ENCODE assay signal across 10 cellular contexts in the genomic region with DNA sequence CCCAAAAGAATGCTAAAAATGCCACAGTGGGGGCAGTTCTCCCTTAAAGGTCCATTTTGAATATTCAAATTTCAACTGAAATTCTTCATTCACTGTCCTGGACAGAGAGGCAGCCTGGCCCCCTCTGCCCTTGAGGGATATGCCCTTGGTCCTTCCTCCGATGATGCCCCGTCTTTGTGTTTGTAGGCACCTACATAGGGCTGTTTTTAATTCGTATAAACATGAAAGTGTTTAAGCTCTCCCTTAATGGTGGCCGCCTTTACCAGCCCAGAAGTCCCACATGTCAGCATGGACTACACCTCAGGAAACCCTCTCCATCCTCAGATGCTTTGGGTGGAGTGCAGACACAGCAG.
DNase-seq lines count a peak whose midpoint lies in the region; FAIRE-seq and TF ChIP-seq lines count a peak whose summit lies in the region.
"Had no signal": no experiment of that assay in that cellular context is flagged by ENCODE, and none has a peak within 500 bp of the region (broad histone marks: within the 10 kb centered on the region; RNA-seq: fewer than 3 reads in every experiment).

No MANE protein-coding gene starts in this region.

- no peak overlapping the region for H2BK20ac ChIP-seq in H1 (ENCODE audit: low read length)

- no peak overlapping the region for H2BK120ac ChIP-seq in H1 (replicated peaks; ENCODE audit: low read depth, low read length)

- H2AK5ac ChIP-seq in H1 (ENCODE audit: low read depth, low read length) = no peak overlapping the region

- no peak for TF ChIP-seq RAD21 in H1 (IDR thresholded peaks at IDR 0.05 in 1 of 2, conservative IDR thresholded peaks at IDR 0.05 in 1 of 2; ENCODE audit: low read depth in 2 of 2, low read length in 2 of 2)

- peak overlapping the region; percentile 40; the same call in 1 of the 2 replicates for H3K4me3 ChIP-seq in HUES48 (ENCODE audit: low read depth, low read length)
- no peak overlapping the region for H3K4me3 ChIP-seq in H1 (ENCODE audit: extremely low read depth in 1 of 4, insufficient read depth in 2 of 4, low read depth in 3 of 4, low read length in 4 of 4)
- H3K4me3 ChIP-seq in neural progenitor cell = no peak overlapping the region
- H3K4me3 ChIP-seq: SJCRH30 had no signal

- no peak overlapping the region for H3K14ac ChIP-seq in H1 (ENCODE audit: insufficient read length)

- H3K4me3 Mint-ChIP-seq in neural progenitor cell = no peak overlapping the region
- H3K4me3 Mint-ChIP-seq: activated CD8-positive, alpha-beta T cell treated with anti-CD3 and anti-CD28 coated beads, Interleukin-2, amount 10 ng/mL, durations not matched to agents 7 days and 5 days had no signal

- H3K4me1 ChIP-seq in HUES48 (ENCODE audit: control insufficient read depth, insufficient read depth, low read length) (peaks cover 24% of the 10 kb centered on the region), H1 (replicated peaks in 1 of 4; ENCODE audit: control insufficient read depth in 3 of 4, insufficient read depth in 4 of 4, low read length in 3 of 4) (peaks cover 9 to 23% (median 14%) of the 10 kb centered on the region in 4 experiments), neural progenitor cell (peaks cover 22% of the 10 kb centered on the region)

- 65% methylated on average over 4 of the region's 4 CpGs; no CpG with 5 or more reads in 1 of the 2 experiments for WGBS in H1 (ENCODE audit: extremely low coverage in 1 of 2, insufficient coverage in 1 of 2, insufficient read length in 1 of 2, insufficient replicate concordance in 2 of 2, low coverage in 1 of 2, low lambda C conversion rate in 2 of 2, missing lambda C conversion rate in 1 of 2), 2 experiments

- H2BK15ac ChIP-seq in H1 (ENCODE audit: low read length) = 0 out of 2 replicates have a peak overlapping the region, but pooled peaks have one; percentile 10

- peaks cover 36% of the 10 kb centered on the region for H3K4me1 Mint-ChIP-seq in neural progenitor cell

- peaks cover 12% of the 10 kb centered on the region for H3F3A ChIP-seq in neural progenitor cell (ENCODE audit: low read depth)

- FAIRE-seq in H1 (lab: Jason Lieb, UNC) = no peak

- H2BK12ac ChIP-seq in H1 (ENCODE audit: low read depth, low read length) = 0 out of 2 replicates have a peak overlapping the region, but pooled peaks have one; percentile 56

- H4K20me1 ChIP-seq in H1 (replicated peaks in 1 of 2; ENCODE audit: control insufficient read depth in 1 of 2, insufficient read depth in 2 of 2, low read length in 2 of 2) (peaks cover 2 to 3% of the 10 kb centered on the region in 2 experiments), neural progenitor cell (ENCODE audit: low read depth) (no peaks in the 10 kb centered on the region)

- H3K27ac Mint-ChIP-seq in neural progenitor cell = peak overlapping the region; percentile 89

- peak overlapping the region; percentile 30 to 42; a peak in 3 of 4 replicates for H3K4me2 ChIP-seq in H1 (ENCODE audit: insufficient read depth in 1 of 2, low read depth in 2 of 2, low read length in 2 of 2)
- peak overlapping the region; percentile 23 for H3K4me2 ChIP-seq in neural progenitor cell

- H3K79me1 ChIP-seq in H1 (ENCODE audit: low read depth, low read length) = 0 out of 2 replicates have a peak, but pooled peaks cover 2% of the 10 kb centered on the region

- H4K91ac ChIP-seq in H1 (replicated peaks; ENCODE audit: insufficient read length, low read length) = peak overlapping the region; percentile 5

- H2BK5ac ChIP-seq in H1 (ENCODE audit: low read depth, low read length) = peak overlapping the region; percentile 64; the same call in 1 of the 2 replicates

- POLR2A ChIA-PET in H1 (lab: Charles Lee; ENCODE audit: partially characterized antibody) = no interaction called here
- POLR2A ChIA-PET in HEK293T (lab: Yijun Ruan, JAX) = interaction anchor here (1.2 kb wide), 1 partner anchor 556 kb away, joined by 3 read pairs; no protein-coding TSS in a partner anchor

- no peak overlapping the region for H3K56ac ChIP-seq in H1 (replicated peaks; ENCODE audit: insufficient read length, low read depth, low read length)

- H3K23me2 ChIP-seq in H1 (ENCODE audit: low read depth, low read length) = no peaks in the 10 kb centered on the region

- H4K8ac ChIP-seq in H1 (ENCODE audit: extremely low read depth, insufficient read depth, low read length) = no peak overlapping the region

- H3K36me3 Mint-ChIP-seq in neural progenitor cell = peaks cover 6% of the 10 kb centered on the region

- H3K36me3 ChIP-seq in HUES48 (ENCODE audit: control insufficient read depth, insufficient read depth, low read length) = peaks cover 20% of the 10 kb centered on the region
- peaks cover 3 to 10% (median 4%) of the 10 kb centered on the region in 4 experiments; a peak in 4 of 8 replicates for H3K36me3 ChIP-seq in H1 (ENCODE audit: control insufficient read depth in 2 of 4, insufficient read depth in 4 of 4, low read length in 3 of 4)
- no peaks in the 10 kb centered on the region for H3K36me3 ChIP-seq in neural progenitor cell
- H3K36me3 ChIP-seq: SJCRH30 had no signal

- H3K27me3 ChIP-seq in HUES48 (ENCODE audit: control insufficient read depth, insufficient read depth, low read length) (no peaks in the 10 kb centered on the region), H1 (replicated peaks in 1 of 4; ENCODE audit: control insufficient read depth in 3 of 4, extremely low read depth in 1 of 4, insufficient read depth in 3 of 4, low read length in 3 of 4) (no peaks in the 10 kb centered on the region), neural progenitor cell (no peaks in the 10 kb centered on the region)
- H3K27me3 ChIP-seq: SJCRH30 had no signal

- H3K27me3 Mint-ChIP-seq in neural progenitor cell (ENCODE audit: insufficient read depth, low read depth) = peaks cover 6% of the 10 kb centered on the region

- no peaks in the 10 kb centered on the region for H3K9me3 Mint-ChIP-seq in neural progenitor cell

- DNase-seq in H1 (ENCODE audit: low read depth in 1 of 2, low spot score in 2 of 2) = no peak
- DNase-seq in neural progenitor cell (ENCODE audit: low spot score) = no peak
- DNase-seq in NCI-H187 (lab: John Stamatoyannopoulos, UW) = no peak
- DNase-seq in HEK293T (ENCODE audit: extremely low spot score) = no peak
- no peak for DNase-seq in stimulated activated naive CD4-positive, alpha-beta T cell (lab: John Stamatoyannopoulos, UW)
- DNase-seq in NCI-H226 = no peak

- TF ChIP-seq CTCF in 22Rv1 (IDR thresholded peaks at IDR 0.05) (no peak), H1 (IDR thresholded peaks at IDR 0.05; ENCODE audit: control extremely low read depth in 1 of 3, insufficient read depth in 1 of 3, low read depth in 1 of 3, low read length in 3 of 3) (no peak), neural progenitor cell (IDR thresholded peaks at IDR 0.05) (no peak)

- no peak overlapping the region for H3K4ac ChIP-seq in H1 (replicated peaks; ENCODE audit: insufficient read length, low read depth, low read length)

- no peak overlapping the region for H4K5ac ChIP-seq in H1 (ENCODE audit: insufficient read length, low read depth, low read length)

- H3K79me2 ChIP-seq in H1 (ENCODE audit: control insufficient read depth in 1 of 2, insufficient read depth in 2 of 2, low read length in 2 of 2) = no peaks in the 10 kb centered on the region
- H3K79me2 ChIP-seq in neural progenitor cell (ENCODE audit: low read depth) = no peaks in the 10 kb centered on the region

- no peak overlapping the region for H3K23ac ChIP-seq in H1 (ENCODE audit: insufficient read length)

- H3K18ac ChIP-seq in H1 (ENCODE audit: extremely low read depth, low read length) = no peak overlapping the region; the same call in 1 of the 2 replicates

- no peak overlapping the region for H2AFZ ChIP-seq in H1 (ENCODE audit: low read length)
- H2AFZ ChIP-seq in neural progenitor cell (replicated peaks) = no peak overlapping the region

- no peaks in the 10 kb centered on the region for H3K9me3 ChIP-seq in HUES48 (ENCODE audit: control insufficient read depth, insufficient read depth, low read length)
- no peaks in the 10 kb centered on the region for H3K9me3 ChIP-seq in H1 (ENCODE audit: insufficient read depth in 2 of 2, low read depth in 1 of 2, low read length in 1 of 2)
- H3K9me3 ChIP-seq in neural progenitor cell (ENCODE audit: low read depth) = no peaks in the 10 kb centered on the region
- H3K9me3 ChIP-seq: SJCRH30 had no signal

- H3K9ac ChIP-seq in HUES48 (ENCODE audit: low read depth, low read length) (peak overlapping the region; percentile 18; the same call in 1 of the 2 replicates), H1 (replicated peaks in 1 of 4; ENCODE audit: extremely low read depth in 1 of 4, low read depth in 3 of 4, low read length in 3 of 4) (no peak overlapping the region), neural progenitor cell (no peak overlapping the region)

- H3K27ac ChIP-seq in 22Rv1 (peak overlapping the region; percentile 89), HUES48 (ENCODE audit: low read depth, low read length) (peak overlapping the region; percentile 78), H1 (ENCODE audit: low read depth, low read length) (no peak overlapping the region), neural progenitor cell (no peak overlapping the region)
- H3K27ac ChIP-seq: SJCRH30 had no signal

- no peak for TF ChIP-seq POLR2A in H1 (IDR thresholded peaks at IDR 0.05; ENCODE audit: control extremely low read depth in 1 of 2, low read depth in 2 of 2, low read length in 2 of 2)

- no peak for TF ChIP-seq EP300 in H1 (IDR thresholded peaks at IDR 0.05; ENCODE audit: borderline replicate concordance in 1 of 2, low read depth in 2 of 2, low read length in 2 of 2)

- CTCF ChIA-PET in H1 (lab: Charles Lee; ENCODE audit: partially characterized antibody) = interaction anchor here (0.8 to 5.7 kb wide), 45 partner anchors 10 to 688 kb away, joined by 3 to 55 read pairs (median 4); no protein-coding TSS in a partner anchor
- CTCF ChIA-PET in HEK293T (lab: Yijun Ruan, JAX) = interaction anchor here (0.6 to 1.4 kb wide), 2 partner anchors 18 to 680 kb away, joined by 4 to 5 read pairs; no protein-coding TSS in a partner anchor

TF ChIP-seq in H1, 55 proteins besides CTCF, POLR2A, EP300 and RAD21:
- TF ChIP-seq KDM5A (IDR thresholded peaks at IDR 0.05; ENCODE audit: low read length) (no peak), EZH2 (IDR thresholded peaks at IDR 0.05; ENCODE audit: low read depth, low read length, severe bottlenecking) (no peak), SIRT6 (IDR thresholded peaks at IDR 0.05; ENCODE audit: low read length) (no peak), TEAD4 (IDR thresholded peaks at IDR 0.05; ENCODE audit: low read depth, low read length) (0 out of 2 replicates have a peak, but pooled peaks have one; percentile 48), ASH2L (IDR thresholded peaks at IDR 0.05; ENCODE audit: low read length) (no peak)
TF ChIP-seq in H1: peak in this region for 1.

TF ChIP-seq in HEK293T, 16 proteins besides CTCF, POLR2A, EP300 and RAD21 (continues in another document):
- TF ChIP-seq L3MBTL2 (conservative IDR thresholded peaks at IDR 0.05) (no peak), ELF4 (IDR thresholded peaks at IDR 0.05) (no peak), FOXK2 (IDR thresholded peaks at IDR 0.05) (no peak), FOXA1 (IDR thresholded peaks at IDR 0.05) (no peak), SP1 (IDR thresholded peaks at IDR 0.05) (no peak), ZNF384 (IDR thresholded peaks at IDR 0.05) (no peak), TARDBP (IDR thresholded peaks at IDR 0.05) (no peak), LEF1 (IDR thresholded peaks at IDR 0.05; ENCODE audit: borderline replicate concordance) (no peak), FOXM1 (IDR thresholded peaks at IDR 0.05; ENCODE audit: borderline replicate concordance) (no peak), NFRKB (IDR thresholded peaks at IDR 0.05) (no peak)

Comparison
In these comparisons a context has a peak if more than half of its experiments do, and no peak if none do; other contexts are left out.
1. H3K27ac ChIP-seq: peak in 22Rv1 (single experiment) and HUES48 (single experiment); none in H1 (single experiment) and neural progenitor cell (single experiment).